Comparison of ENCODE assay signal across 8 cellular contexts in the genomic region with DNA sequence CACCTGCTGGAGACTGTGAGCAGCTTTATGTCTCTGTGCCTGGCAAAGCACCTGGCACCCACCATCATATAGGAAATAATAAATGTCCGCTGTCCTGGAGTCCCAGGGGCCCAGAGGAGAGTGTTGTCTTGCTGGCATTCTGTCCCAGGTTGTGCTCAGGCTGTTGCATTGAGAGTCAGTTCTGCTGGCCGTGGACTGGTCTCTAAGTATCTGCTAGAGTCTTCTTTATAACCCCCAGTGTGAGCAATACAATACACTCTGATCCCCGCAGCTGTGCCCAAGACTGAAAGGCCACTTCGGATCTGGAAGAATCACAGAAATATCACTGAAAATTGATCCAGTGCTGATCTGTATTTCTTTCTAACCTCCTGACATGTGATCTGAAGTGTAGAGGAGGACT. TPM values are rescaled to one million over a fixed set of nuclear protein-coding genes. Genes with fewer than 3 reads are reported as not detected.
DNase-seq lines count a peak whose midpoint lies in the region; ATAC-seq and TF ChIP-seq lines count a peak whose summit lies in the region.

No MANE protein-coding gene starts in this region.

- H3K79me2 ChIP-seq in mammary epithelial cell (ENCODE audit: insufficient read depth, low read length): peaks cover 10% of the 10 kb centered on the region

- no peak overlapping the region for H3K4me3 ChIP-seq in mammary epithelial cell (replicated peaks in 1 of 3; ENCODE audit: insufficient read depth in 1 of 3, low read depth in 2 of 3, low read length in 3 of 3)
- H3K4me3 ChIP-seq in muscle layer of duodenum (ENCODE audit: low read depth in 1 of 2, low read length in 2 of 2): peak overlapping the region in 1 of 2 donors; percentile 54
- peak overlapping the region in 1 of 4 donors; percentile 43 for H3K4me3 ChIP-seq in upper lobe of left lung

- peaks cover 5% of the 10 kb centered on the region for H3K36me3 ChIP-seq in mammary epithelial cell (ENCODE audit: insufficient read depth, low read length)
- H3K36me3 ChIP-seq in muscle layer of duodenum (ENCODE audit: control insufficient read depth in 1 of 2, insufficient read depth in 2 of 2, low read length in 2 of 2): peaks cover 42 to 56% of the 10 kb centered on the region in 2 donors
- H3K36me3 ChIP-seq in upper lobe of left lung: peaks cover 3 to 44% (median 24%) of the 10 kb centered on the region in 4 donors

- peaks cover 38% of the 10 kb centered on the region for H3K4me1 Mint-ChIP-seq in activated naive CD4-positive, alpha-beta T cell treated with anti-CD3 and anti-CD28 coated beads, Interleukin-2, amount 10 ng/mL, durations not matched to agents 7 days and 5 days

- in situ Hi-C loops in mammary epithelial cell (cut with MboI; ENCODE audit: low sequenced_read_pairs in 2 of 2): no loop called here

- dilution Hi-C loops in mammary epithelial cell (cut with HindIII; ENCODE audit: low sequenced_read_pairs): no loop called here

- no peak for TF ChIP-seq EP300 in upper lobe of left lung (IDR thresholded peaks at IDR 0.05)

- no TSS peak for BruUV-seq in mammary epithelial cell (replicated peaks; lab: Mats Ljungman, UMichigan)

- H3K27me3 Mint-ChIP-seq in activated naive CD4-positive, alpha-beta T cell treated with anti-CD3 and anti-CD28 coated beads, Interleukin-2, amount 10 ng/mL, durations not matched to agents 7 days and 5 days: no peaks in the 10 kb centered on the region

- intact Hi-C loops in mammary epithelial cell (cut with micrococcal nuclease): loop anchor here (2.0 kb wide), 1 partner anchor 39 kb away; the partner anchor contains the start of gene HINT3

- no peak for ATAC-seq in upper lobe of left lung (ENCODE audit: low FRiP score in 2 of 2)
- no peak for ATAC-seq in HG02763 (IDR thresholded peaks at IDR 0.05; ENCODE audit: unreplicated experiment)

- WGBS in mammary epithelial cell (ENCODE audit: low coverage, missing lambda C conversion rate): 43% methylated on average over 3 of the region's 4 CpGs
- WGBS in upper lobe of left lung, 2 donors: 76 to 87% methylated on average over 4 of the region's 4 CpGs

- no peak for TF ChIP-seq POLR2A in upper lobe of left lung (IDR thresholded peaks at IDR 0.05)

- H3K27me3 ChIP-seq in mammary epithelial cell (ENCODE audit: insufficient read depth, low read length) (no peaks in the 10 kb centered on the region), muscle layer of duodenum (ENCODE audit: low read depth, low read length) (no peaks in the 10 kb centered on the region), upper lobe of left lung (no peaks in the 10 kb centered on the region)

- no peaks in the 10 kb centered on the region for H3K9me3 Mint-ChIP-seq in activated naive CD4-positive, alpha-beta T cell treated with anti-CD3 and anti-CD28 coated beads, Interleukin-2, amount 10 ng/mL, durations not matched to agents 7 days and 5 days

- CTCF ChIA-PET in activated naive CD4-positive, alpha-beta T cell treated with anti-CD3 and anti-CD28 coated beads, Interleukin-2, amount 10 ng/mL, durations not matched to agents 7 days and 5 days (lab: Charles Lee): interaction anchor here (1.4 to 7.4 kb wide), 4 partner anchors 8 to 38 kb away, joined by 6 to 51 read pairs (median 8); partner anchors contain the start of gene HINT3
- CTCF ChIA-PET in mammary epithelial cell (lab: Charles Lee; ENCODE audit: low non-redundant PET): no interaction called here

- no peaks in the 10 kb centered on the region for H4K20me1 ChIP-seq in mammary epithelial cell (ENCODE audit: insufficient read depth, low read length)

- H3K27ac Mint-ChIP-seq in activated naive CD4-positive, alpha-beta T cell treated with anti-CD3 and anti-CD28 coated beads, Interleukin-2, amount 10 ng/mL, durations not matched to agents 7 days and 5 days: peak overlapping the region; percentile 94

- H3K9ac ChIP-seq in mammary epithelial cell (ENCODE audit: insufficient read depth, low read length): peak overlapping the region; percentile 98

- TF ChIP-seq CTCF in mammary epithelial cell (conservative IDR thresholded peaks at IDR 0.05 in 1 of 2, IDR thresholded peaks at IDR 0.05 in 1 of 2; ENCODE audit: extremely low read depth in 1 of 2, insufficient read depth in 1 of 2, low read depth in 1 of 2, low read length in 2 of 2): no peak
- no peak for TF ChIP-seq CTCF in upper lobe of left lung (IDR thresholded peaks at IDR 0.05)

- DNase-seq in activated naive CD4-positive, alpha-beta T cell treated with anti-CD3 and anti-CD28 coated beads, Interleukin-2, amount 10 ng/mL, durations not matched to agents 7 days and 5 days: no peak
- DNase-seq in activated naive CD4-positive, alpha-beta T cell treated with Interleukin-2 at 50 U/mL for 16 hours: no peak
- DNase-seq in mammary epithelial cell (no peak), upper lobe of left lung (no peak), NCI-H2029 (lab: John Stamatoyannopoulos, UW) (no peak), NOMO-1 (lab: John Stamatoyannopoulos, UW; ENCODE audit: unreplicated experiment in 2 of 2) (no peak)

- H3K4me1 ChIP-seq in mammary epithelial cell (ENCODE audit: insufficient read depth, low read length) (peaks cover 23% of the 10 kb centered on the region), muscle layer of duodenum (ENCODE audit: control insufficient read depth in 1 of 2, insufficient read depth in 2 of 2, low read length in 2 of 2) (peaks cover 0 to 6% of the 10 kb centered on the region in 2 donors), upper lobe of left lung (peaks cover 12 to 41% (median 20%) of the 10 kb centered on the region in 4 donors)

- peaks cover 48% of the 10 kb centered on the region for H3K36me3 Mint-ChIP-seq in activated naive CD4-positive, alpha-beta T cell treated with anti-CD3 and anti-CD28 coated beads, Interleukin-2, amount 10 ng/mL, durations not matched to agents 7 days and 5 days

- H3K27ac ChIP-seq in mammary epithelial cell (ENCODE audit: insufficient read depth, low read depth, low read length) (peak overlapping the region; percentile 97), muscle layer of duodenum (ENCODE audit: low read length) (peak overlapping the region; percentile 95), upper lobe of left lung (peak overlapping the region; percentile 64 to 82 (median 80))

- H3K4me3 Mint-ChIP-seq in activated naive CD4-positive, alpha-beta T cell treated with anti-CD3 and anti-CD28 coated beads, Interleukin-2, amount 10 ng/mL, durations not matched to agents 7 days and 5 days: no peak overlapping the region

- H3K9me3 ChIP-seq in mammary epithelial cell (replicated peaks; ENCODE audit: insufficient read depth, low read length) (no peaks in the 10 kb centered on the region), muscle layer of duodenum (ENCODE audit: control insufficient read depth in 1 of 2, low read length in 2 of 2) (no peaks in the 10 kb centered on the region), upper lobe of left lung (no peaks in the 10 kb centered on the region)

- H2AFZ ChIP-seq in mammary epithelial cell (ENCODE audit: low read depth, low read length): peak overlapping the region; percentile 76

- peak overlapping the region; percentile 66 for H3K4me2 ChIP-seq in mammary epithelial cell (ENCODE audit: insufficient read depth, low read depth, low read length)

RNA-seq across cellular contexts. Expression of gene HINT3, which starts 38.3 kb away (rescaled TPM):
- 10 to 100 TPM; 13.3 to 23.5 TPM for total RNA-seq in mammary epithelial cell
- polyA plus RNA-seq in mammary epithelial cell: 0.94 TPM
- polyA minus RNA-seq in mammary epithelial cell: 0.93 TPM
- total RNA-seq in upper lobe of left lung: 10 to 100 TPM; 16.8 to 35.8 (median 25.2) TPM
